ENCODE assay signal across 8 cellular contexts in the genomic region with DNA sequence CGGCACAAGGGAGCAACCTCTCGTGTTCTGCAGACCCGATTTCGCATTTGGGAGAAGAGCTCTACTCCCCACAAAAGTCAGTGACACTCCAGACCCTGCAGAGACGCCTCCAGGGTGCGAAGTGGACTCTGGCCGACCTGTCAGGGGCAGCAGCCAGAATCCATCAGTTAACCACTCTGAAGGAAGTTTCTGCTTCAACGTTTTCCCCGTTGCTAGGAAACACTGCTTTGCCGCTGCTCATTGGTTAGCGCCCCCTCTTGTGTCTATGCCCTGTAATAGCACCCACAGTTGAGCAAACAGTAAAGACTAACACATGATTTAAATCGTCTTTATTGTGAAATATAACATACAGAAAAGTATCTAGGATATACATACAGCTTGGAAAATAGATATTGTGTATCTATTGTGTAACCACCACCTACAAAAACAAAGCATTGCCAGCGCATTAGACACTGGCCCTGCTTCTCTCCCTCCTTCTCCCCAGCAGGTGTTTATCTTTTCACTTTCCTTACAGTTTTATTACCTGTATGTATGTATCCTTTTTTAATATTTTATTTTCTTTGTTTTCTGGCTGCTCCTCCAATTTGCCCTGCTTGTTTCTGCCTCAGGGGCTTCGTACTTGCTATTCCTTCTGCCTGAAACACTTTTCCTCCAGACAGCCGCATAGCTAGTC.
DNase-seq lines count a peak whose midpoint lies in the region; ATAC-seq and TF ChIP-seq lines count a peak whose summit lies in the region.

No MANE protein-coding gene starts in this region.

- CTCF ChIA-PET in AG04449 (lab: Yijun Ruan, JAX): interaction anchor here (0.7 to 4.2 kb wide), 46 partner anchors 8 to 874 kb away, joined by 3 to 77 read pairs (median 4); partner anchors contain the start of genes CAND2, MKRN2OS, RPL32 and TAMM41

- peak; percentile 80 for TF ChIP-seq CTCF in AG04449 (IDR thresholded peaks at IDR 0.05; ENCODE audit: insufficient read depth, low read length, missing control alignments)

- peak overlapping the region; percentile 47 for H3K4me3 ChIP-seq in AG04449 (ENCODE audit: low read depth, low read length)

- POLR2A ChIA-PET in AG04449 (lab: Yijun Ruan, JAX): interaction anchor here (0.7 to 1.1 kb wide), 2 partner anchors 25 to 56 kb away, joined by 3 read pairs; partner anchors contain the start of gene RAF1

- ATAC-seq in GM18519 (IDR thresholded peaks at IDR 0.05; ENCODE audit: low FRiP score, unreplicated experiment) (peak; percentile 51), HG03159 (IDR thresholded peaks at IDR 0.05; ENCODE audit: unreplicated experiment) (peak; percentile 91)
- ATAC-seq in activated CD4-positive, CD25-positive, alpha-beta regulatory T cell treated with anti-CD3 and anti-CD28 coated beads, Interleukin-2, amount 50 U/mL, for 24 hours: peak; percentile 74 to 81

- DNase-seq in AG04449 (ENCODE audit: low read depth, low spot score) (no peak), NCI-H226 (peak; percentile 75), cerebellar cortex (ENCODE audit: low spot score) (peak; percentile 84), left kidney (ENCODE audit: low read depth, low spot score) (peak; percentile 96)
- DNase-seq in stimulated activated CD4-positive, alpha-beta T cell treated with anti-CD3 and anti-CD28 coated beads, Interleukin-4, amount 100 ng/mL, for 1 hour: peak; percentile 53
